ENCODE assay signal across 8 cellular contexts in the genomic region with DNA sequence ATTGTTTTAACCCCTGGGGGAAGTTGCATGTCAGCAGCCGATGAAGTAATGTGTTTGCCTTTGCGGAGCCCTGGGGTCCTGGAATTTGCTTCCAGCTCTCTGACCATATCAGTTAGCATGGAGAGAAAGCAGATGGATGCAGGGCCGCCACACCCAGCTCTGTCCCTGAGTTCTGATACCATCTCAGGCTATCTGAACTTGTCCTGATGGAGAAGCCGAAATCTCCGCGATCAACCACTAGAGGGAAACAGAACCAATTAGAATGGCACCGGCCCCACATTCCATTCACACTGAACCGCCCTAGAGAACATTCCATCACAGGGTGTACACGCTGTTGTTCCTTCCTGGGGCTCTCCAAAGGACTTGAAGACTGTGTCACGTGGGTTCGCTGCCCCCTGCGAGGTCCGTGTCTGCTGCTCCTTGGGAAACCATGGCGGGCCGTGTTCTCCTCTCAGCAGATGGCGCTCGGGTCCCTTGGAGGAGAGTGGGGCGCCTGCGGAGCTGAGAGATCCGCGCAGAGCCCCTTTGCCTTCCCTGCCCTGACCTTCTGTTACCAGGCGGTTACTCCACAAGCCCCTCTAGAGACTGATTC.
A peak's percentile ranks its signal among the peaks of the same experiment; 100 is the strongest.
DNase-seq lines count a peak whose midpoint lies in the region; ATAC-seq, FAIRE-seq and TF ChIP-seq lines count a peak whose summit lies in the region.

No MANE protein-coding gene starts in this region.

- no peaks in the 10 kb centered on the region for H3K9me3 ChIP-seq in mesenchymal stem cell (ENCODE audit: control insufficient read depth, low read length)

- H4K91ac ChIP-seq in mesenchymal stem cell (ENCODE audit: low read length) = no peak overlapping the region

- peak overlapping the region; percentile 50 for H2BK5ac ChIP-seq in mesenchymal stem cell (ENCODE audit: low read depth, low read length, poor library complexity, severe bottlenecking)

- no peaks in the 10 kb centered on the region for H3K27me3 ChIP-seq in mesenchymal stem cell (ENCODE audit: control insufficient read depth in 1 of 2, insufficient read depth in 1 of 2, low read length in 2 of 2)

- peak overlapping the region in 1 of 2 experiments; percentile 13 for H3K18ac ChIP-seq in mesenchymal stem cell (ENCODE audit: low read depth in 1 of 2, low read length in 2 of 2)

- H3K23ac ChIP-seq in mesenchymal stem cell (ENCODE audit: low read length in 2 of 2) = no peak overlapping the region

- H3K4me3 ChIP-seq in GM12875 (ENCODE audit: low read depth, low read length) (no peak overlapping the region), mesenchymal stem cell (ENCODE audit: insufficient read depth in 1 of 2, low read depth in 1 of 2, low read length in 2 of 2) (peak overlapping the region in 1 of 2 experiments; percentile 57)

- peak; percentile 54; the same call in 1 of the 2 replicates for TF ChIP-seq CTCF in GM12875 (IDR thresholded peaks at IDR 0.05; ENCODE audit: borderline replicate concordance, insufficient read depth, low read depth, low read length)

- H3K79me1 ChIP-seq in mesenchymal stem cell (replicated peaks; ENCODE audit: low read length, poor library complexity, severe bottlenecking) = peaks cover 6% of the 10 kb centered on the region

- no peak overlapping the region for H2BK15ac ChIP-seq in mesenchymal stem cell (ENCODE audit: low read depth, poor library complexity, severe bottlenecking)

- peak overlapping the region; percentile 73 for H4K8ac ChIP-seq in mesenchymal stem cell (ENCODE audit: low read length)

- peak; percentile 63 to 76 for ATAC-seq in stimulated activated naive B cell treated with anti-CD40 and anti-IgM and Interleukin-4, amounts not matched to agents 10 μg/mL and 1 μg/mL and 100 μg/mL, for 72 hours (replicated peaks)

- H2BK12ac ChIP-seq in mesenchymal stem cell (ENCODE audit: low read length in 2 of 2) = peak overlapping the region in 1 of 2 experiments; percentile 76

- no peaks in the 10 kb centered on the region for H3K9me3 Mint-ChIP-seq in stimulated activated naive B cell treated with anti-CD40 and anti-IgM and Interleukin-4, amounts not matched to agents 10 μg/mL and 1 μg/mL and 100 μg/mL, for 72 hours

- H3K27me3 Mint-ChIP-seq in stimulated activated naive B cell treated with anti-CD40 and anti-IgM and Interleukin-4, amounts not matched to agents 10 μg/mL and 1 μg/mL and 100 μg/mL, for 72 hours = peaks cover 30 to 48% of the 10 kb centered on the region in 2 donors

- peak overlapping the region; percentile 58 for H3K27ac ChIP-seq in epithelial cell of prostate
- H3K27ac ChIP-seq in mesenchymal stem cell (ENCODE audit: low read length, poor library complexity, severe bottlenecking) = peak overlapping the region; percentile 82

- WGBS in mesenchymal stem cell = 6% methylated on average over 19 of the region's 22 CpGs

- H3K4me3 Mint-ChIP-seq in stimulated activated naive B cell treated with anti-CD40 and anti-IgM and Interleukin-4, amounts not matched to agents 10 μg/mL and 1 μg/mL and 100 μg/mL, for 72 hours = peak overlapping the region; percentile 61 to 73

- H3K4me2 ChIP-seq in mesenchymal stem cell (ENCODE audit: low read length, poor library complexity, severe bottlenecking) = no peak overlapping the region

- H3K14ac ChIP-seq in mesenchymal stem cell (ENCODE audit: low read length in 2 of 2) = no peak overlapping the region

- peak overlapping the region; percentile 75 for H3K9ac ChIP-seq in mesenchymal stem cell (ENCODE audit: low read length)

- no peaks in the 10 kb centered on the region for H3K36me3 ChIP-seq in mesenchymal stem cell (ENCODE audit: control insufficient read depth in 1 of 2, insufficient read depth in 2 of 2, low read depth in 1 of 2, low read length in 2 of 2)

- no peaks in the 10 kb centered on the region for H3K36me3 Mint-ChIP-seq in stimulated activated naive B cell treated with anti-CD40 and anti-IgM and Interleukin-4, amounts not matched to agents 10 μg/mL and 1 μg/mL and 100 μg/mL, for 72 hours

- DNase-seq in NCI-H1092 treated with DMSO at 0.1 percent for 48 hours (lab: John Stamatoyannopoulos, UW) (peak; percentile 28), epithelial cell of prostate (ENCODE audit: low read depth, low spot score) (no peak), mesenchymal stem cell (peak; percentile 94)
- peak; percentile 11 for DNase-seq in activated CD4-positive, alpha-beta T cell treated with anti-CD3 and anti-CD28 coated beads, Interleukin-2, amount 50 U/mL, for 1 hour
- DNase-seq in stimulated activated naive B cell treated with anti-CD40 and anti-IgM and Interleukin-4, amounts not matched to agents 10 μg/mL and 1 μg/mL and 100 μg/mL, for 72 hours = no peak
- DNase-seq in activated effector memory CD4-positive, alpha-beta T cell treated with anti-CD3 and anti-CD28 coated beads, Interleukin-2, amount 50 U/mL, for 16 hours = no peak

- H2AFZ ChIP-seq in mesenchymal stem cell (ENCODE audit: low read depth, low read length) = peak overlapping the region; percentile 1

- peaks cover 26% of the 10 kb centered on the region for H3K4me1 ChIP-seq in mesenchymal stem cell (ENCODE audit: control insufficient read depth, insufficient read depth, low read depth, low read length)

- FAIRE-seq in A204.1 (lab: Jason Lieb, UNC) = peak; percentile 96

- H3K4me1 Mint-ChIP-seq in stimulated activated naive B cell treated with anti-CD40 and anti-IgM and Interleukin-4, amounts not matched to agents 10 μg/mL and 1 μg/mL and 100 μg/mL, for 72 hours = peaks cover 2 to 6% of the 10 kb centered on the region in 2 donors

- peak overlapping the region; percentile 7 for H3K27ac Mint-ChIP-seq in stimulated activated naive B cell treated with anti-CD40 and anti-IgM and Interleukin-4, amounts not matched to agents 10 μg/mL and 1 μg/mL and 100 μg/mL, for 72 hours

- no peak overlapping the region for H2AK5ac ChIP-seq in mesenchymal stem cell (ENCODE audit: low read length, severe bottlenecking)

- no peak overlapping the region for H2BK120ac ChIP-seq in mesenchymal stem cell (ENCODE audit: low read depth, low read length)

- peak overlapping the region in 1 of 2 experiments; percentile 26 for H3K4ac ChIP-seq in mesenchymal stem cell (ENCODE audit: low read depth in 1 of 2, low read length in 2 of 2)

Comparison
In these comparisons a context has a peak if more than half of its experiments do, and no peak if none do; other contexts are left out.
1. DNase-seq: peak in NCI-H1092 treated with DMSO at 0.1 percent for 48 hours (single experiment), activated CD4-positive, alpha-beta T cell treated with anti-CD3 and anti-CD28 coated beads, Interleukin-2, amount 50 U/mL, for 1 hour (single experiment) and mesenchymal stem cell (single experiment); none in epithelial cell of prostate (single experiment), stimulated activated naive B cell treated with anti-CD40 and anti-IgM and Interleukin-4, amounts not matched to agents 10 μg/mL and 1 μg/mL and 100 μg/mL, for 72 hours (single experiment) and activated effector memory CD4-positive, alpha-beta T cell treated with anti-CD3 and anti-CD28 coated beads, Interleukin-2, amount 50 U/mL, for 16 hours (single experiment).